Comparison of ENCODE assay signal across 1 cellular context in genomic region chrX:129525162-129525561, GRCh38.
TF ChIP-seq lines count a peak whose summit lies in the region.

No MANE protein-coding gene starts in this region.

TF ChIP-seq in HepG2, 621 proteins besides CTCF, POLR2A, EP300 and RAD21 (continued from another document and continues in another):
- TF ChIP-seq TRAFD1 (CRISPR knock-in tag; IDR thresholded peaks at IDR 0.05; ENCODE audit: borderline replicate concordance) (no peak), ZNF205 (CRISPR knock-in tag; IDR thresholded peaks at IDR 0.05) (peak; percentile 81; the same call in 1 of the 2 replicates), IRF9 (CRISPR knock-in tag; IDR thresholded peaks at IDR 0.05; ENCODE audit: borderline replicate concordance) (no peak), AHDC1 (CRISPR knock-in tag; IDR thresholded peaks at IDR 0.05; ENCODE audit: borderline replicate concordance) (peak; percentile 81; the same call in 1 of the 2 replicates), ZNF331 (CRISPR knock-in tag; IDR thresholded peaks at IDR 0.05) (0 out of 2 replicates have a peak, but pooled peaks have one; percentile 40), ZSCAN12 (CRISPR knock-in tag; IDR thresholded peaks at IDR 0.05) (no peak), ZNF704 (CRISPR knock-in tag; IDR thresholded peaks at IDR 0.05; ENCODE audit: borderline replicate concordance) (no peak), ZNF329 (CRISPR knock-in tag; IDR thresholded peaks at IDR 0.05; ENCODE audit: low read depth) (no peak), ZNF343 (CRISPR knock-in tag; IDR thresholded peaks at IDR 0.05) (no peak), CBX5 (CRISPR knock-in tag; IDR thresholded peaks at IDR 0.05; ENCODE audit: borderline replicate concordance) (no peak), TBL1XR1 (IDR thresholded peaks at IDR 0.05; ENCODE audit: borderline replicate concordance, low read length, partially characterized antibody) (peak; percentile 75), KDM1A (CRISPR knock-in tag; IDR thresholded peaks at IDR 0.05) (no peak), GATAD2A (CRISPR knock-in tag; IDR thresholded peaks at IDR 0.05) (peak; percentile 88), ZNF792 (CRISPR knock-in tag; IDR thresholded peaks at IDR 0.05) (no peak), GMEB1 (CRISPR knock-in tag; IDR thresholded peaks at IDR 0.05; ENCODE audit: borderline replicate concordance) (no peak), ZNF724P (CRISPR knock-in tag; IDR thresholded peaks at IDR 0.05; ENCODE audit: borderline replicate concordance) (no peak), MLX (CRISPR knock-in tag; IDR thresholded peaks at IDR 0.05) (peak; percentile 60; the same call in 1 of the 2 replicates), TRIM24 (CRISPR knock-in tag; IDR thresholded peaks at IDR 0.05) (no peak), ZNF512B (CRISPR knock-in tag; IDR thresholded peaks at IDR 0.05; ENCODE audit: borderline replicate concordance) (no peak), ZNF598 (CRISPR knock-in tag; IDR thresholded peaks at IDR 0.05; ENCODE audit: borderline replicate concordance) (no peak), SMARCE1 (IDR thresholded peaks at IDR 0.05; ENCODE audit: borderline replicate concordance) (no peak), HOXA9 (CRISPR knock-in tag; IDR thresholded peaks at IDR 0.05; ENCODE audit: borderline replicate concordance) (no peak), HNRNPK (IDR thresholded peaks at IDR 0.05; ENCODE audit: low read depth, low read length, poor library complexity, severe bottlenecking) (no peak), ZNF138 (CRISPR knock-in tag; IDR thresholded peaks at IDR 0.05; ENCODE audit: low read depth) (no peak), ZBTB40 (IDR thresholded peaks at IDR 0.05) (no peak), ZBTB40 (CRISPR knock-in tag; IDR thresholded peaks at IDR 0.05) (no peak; the same call in 1 of the 2 replicates), ZNF891 (CRISPR knock-in tag; IDR thresholded peaks at IDR 0.05) (no peak), ZNF10 (CRISPR knock-in tag; IDR thresholded peaks at IDR 0.05; ENCODE audit: borderline replicate concordance, low read depth) (no peak), ARHGAP35 (CRISPR knock-in tag; IDR thresholded peaks at IDR 0.05; ENCODE audit: borderline replicate concordance) (no peak)
